Comparison of ENCODE assay signal across 19 cellular contexts in genomic region chr5:9892696-9893095, GRCh38.
"Had no signal": no experiment of that assay in that cellular context is flagged by ENCODE, and none has a peak within 500 bp of the region (broad histone marks: within the 10 kb centered on the region; RNA-seq: fewer than 3 reads in every experiment).

No MANE protein-coding gene starts in this region.

- H3K9me3 ChIP-seq: mucosa of descending colon, psoas muscle, suprapubic skin, vagina had no signal

- H3K27me3 ChIP-seq: hepatocyte, neural progenitor cell, suprapubic skin, vagina had no signal

- H3K4me1 ChIP-seq: neural progenitor cell, psoas muscle, suprapubic skin, vagina had no signal

- H3K36me3 ChIP-seq: neural progenitor cell, suprapubic skin, vagina had no signal

- DNase-seq: effector memory CD8-positive, alpha-beta T cell; erythroblast; kidney; mucosa of descending colon; naive thymus-derived CD4-positive, alpha-beta T cell; psoas muscle; right cardiac atrium; small intestine; stimulated activated CD4-positive, alpha-beta T cell treated with anti-CD3 and anti-CD28 coated beads, Interleukin-15, amount 100 ng/mL, for 24 hours; stimulated activated CD4-positive, alpha-beta T cell treated with anti-CD3 and anti-CD28 coated beads, Interleukin-2, amount 100 ng/mL, for 48 hours; stimulated activated naive CD4-positive, alpha-beta T cell; stimulated activated naive CD8-positive, alpha-beta T cell treated with anti-CD3 and anti-CD28 coated beads, Interleukin-15, amount 100 ng/mL, for 72 hours; trophoblast cell had no signal

- H3K27ac ChIP-seq: coronary artery, hepatocyte, neural progenitor cell, psoas muscle, suprapubic skin, vagina had no signal

- H3K4me3 ChIP-seq: coronary artery, hepatocyte, lung, mucosa of descending colon, neural progenitor cell, psoas muscle, suprapubic skin, vagina had no signal
